ENCODE assay signal across 1 cellular context in the genomic region with DNA sequence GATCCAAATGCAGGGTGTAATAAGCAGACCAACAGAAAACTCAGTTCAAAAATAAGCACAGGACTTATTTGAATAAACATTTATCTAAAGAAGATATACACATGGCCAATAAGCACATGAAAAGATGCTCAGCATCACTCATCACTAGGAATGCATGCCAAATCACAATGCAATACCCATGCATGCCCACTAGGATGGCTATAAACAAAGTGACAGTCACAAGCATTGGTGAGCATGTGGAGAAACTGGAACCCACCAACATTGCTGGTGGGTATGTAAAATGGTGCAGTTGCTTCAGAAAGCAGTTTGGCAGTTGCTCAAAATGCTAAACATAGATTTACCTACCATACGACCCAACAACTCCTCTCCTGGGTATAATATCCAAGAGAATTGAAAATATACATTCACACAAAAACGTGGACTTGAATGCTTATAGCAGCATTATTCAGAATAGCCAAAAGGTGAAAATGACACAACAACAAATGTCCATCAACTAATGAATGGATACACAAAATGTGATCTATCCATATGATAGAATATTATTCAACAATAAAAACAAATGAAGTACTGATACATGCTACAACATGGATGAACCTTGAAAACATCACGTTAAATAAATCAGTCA.
TF ChIP-seq lines count a peak whose summit lies in the region.

No MANE protein-coding gene starts in this region.

TF ChIP-seq in WTC11, 78 proteins besides CTCF, POLR2A, EP300 and RAD21 (continued from another document):
- TF ChIP-seq, protein P1, sequence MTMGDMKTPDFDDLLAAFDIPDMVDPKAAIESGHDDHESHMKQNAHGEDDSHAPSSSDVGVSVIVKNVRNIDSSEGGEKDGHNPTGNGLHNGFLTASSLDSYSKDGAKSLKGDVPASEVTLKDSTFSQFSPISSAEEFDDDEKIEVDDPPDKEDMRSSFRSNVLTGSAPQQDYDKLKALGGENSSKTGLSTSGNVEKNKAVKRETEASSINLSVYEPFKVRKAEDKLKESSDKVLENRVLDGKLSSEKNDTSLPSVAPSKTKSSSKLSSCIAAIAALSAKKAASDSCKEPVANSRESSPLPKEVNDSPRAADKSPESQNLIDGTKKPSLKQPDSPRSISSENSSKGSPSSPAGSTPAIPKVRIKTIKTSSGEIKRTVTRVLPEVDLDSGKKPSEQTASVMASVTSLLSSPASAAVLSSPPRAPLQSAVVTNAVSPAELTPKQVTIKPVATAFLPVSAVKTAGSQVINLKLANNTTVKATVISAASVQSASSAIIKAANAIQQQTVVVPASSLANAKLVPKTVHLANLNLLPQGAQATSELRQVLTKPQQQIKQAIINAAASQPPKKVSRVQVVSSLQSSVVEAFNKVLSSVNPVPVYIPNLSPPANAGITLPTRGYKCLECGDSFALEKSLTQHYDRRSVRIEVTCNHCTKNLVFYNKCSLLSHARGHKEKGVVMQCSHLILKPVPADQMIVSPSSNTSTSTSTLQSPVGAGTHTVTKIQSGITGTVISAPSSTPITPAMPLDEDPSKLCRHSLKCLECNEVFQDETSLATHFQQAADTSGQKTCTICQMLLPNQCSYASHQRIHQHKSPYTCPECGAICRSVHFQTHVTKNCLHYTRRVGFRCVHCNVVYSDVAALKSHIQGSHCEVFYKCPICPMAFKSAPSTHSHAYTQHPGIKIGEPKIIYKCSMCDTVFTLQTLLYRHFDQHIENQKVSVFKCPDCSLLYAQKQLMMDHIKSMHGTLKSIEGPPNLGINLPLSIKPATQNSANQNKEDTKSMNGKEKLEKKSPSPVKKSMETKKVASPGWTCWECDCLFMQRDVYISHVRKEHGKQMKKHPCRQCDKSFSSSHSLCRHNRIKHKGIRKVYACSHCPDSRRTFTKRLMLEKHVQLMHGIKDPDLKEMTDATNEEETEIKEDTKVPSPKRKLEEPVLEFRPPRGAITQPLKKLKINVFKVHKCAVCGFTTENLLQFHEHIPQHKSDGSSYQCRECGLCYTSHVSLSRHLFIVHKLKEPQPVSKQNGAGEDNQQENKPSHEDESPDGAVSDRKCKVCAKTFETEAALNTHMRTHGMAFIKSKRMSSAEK (CRISPR knock-in tag; IDR thresholded peaks at IDR 0.05; ENCODE audit: borderline replicate concordance): no peak
- no peak for TF ChIP-seq ZBTB21 (CRISPR knock-in tag; IDR thresholded peaks at IDR 0.05; ENCODE audit: borderline replicate concordance)
- no peak for TF ChIP-seq GRHL2 (CRISPR knock-in tag; IDR thresholded peaks at IDR 0.05; ENCODE audit: insufficient replicate concordance, severe bottlenecking)
- TF ChIP-seq, protein P2, sequence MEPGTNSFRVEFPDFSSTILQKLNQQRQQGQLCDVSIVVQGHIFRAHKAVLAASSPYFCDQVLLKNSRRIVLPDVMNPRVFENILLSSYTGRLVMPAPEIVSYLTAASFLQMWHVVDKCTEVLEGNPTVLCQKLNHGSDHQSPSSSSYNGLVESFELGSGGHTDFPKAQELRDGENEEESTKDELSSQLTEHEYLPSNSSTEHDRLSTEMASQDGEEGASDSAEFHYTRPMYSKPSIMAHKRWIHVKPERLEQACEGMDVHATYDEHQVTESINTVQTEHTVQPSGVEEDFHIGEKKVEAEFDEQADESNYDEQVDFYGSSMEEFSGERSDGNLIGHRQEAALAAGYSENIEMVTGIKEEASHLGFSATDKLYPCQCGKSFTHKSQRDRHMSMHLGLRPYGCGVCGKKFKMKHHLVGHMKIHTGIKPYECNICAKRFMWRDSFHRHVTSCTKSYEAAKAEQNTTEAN (CRISPR knock-in tag; IDR thresholded peaks at IDR 0.05): no peak
- TF ChIP-seq EMX1 (CRISPR knock-in tag; IDR thresholded peaks at IDR 0.05): no peak
- no peak for TF ChIP-seq HMGA2 (CRISPR knock-in tag; IDR thresholded peaks at IDR 0.05)
- TF ChIP-seq ZNF219 (CRISPR knock-in tag; IDR thresholded peaks at IDR 0.05; ENCODE audit: borderline replicate concordance): no peak
- TF ChIP-seq TEAD1 (CRISPR knock-in tag; IDR thresholded peaks at IDR 0.05): no peak
- TF ChIP-seq E2F4 (CRISPR knock-in tag; IDR thresholded peaks at IDR 0.05; ENCODE audit: borderline replicate concordance, low read depth): no peak
- TF ChIP-seq ZNF281 (CRISPR knock-in tag; IDR thresholded peaks at IDR 0.05): no peak
TF ChIP-seq in WTC11: peak in this region for 0.
